ENCODE assay signal across 1 cellular context in the genomic region with DNA sequence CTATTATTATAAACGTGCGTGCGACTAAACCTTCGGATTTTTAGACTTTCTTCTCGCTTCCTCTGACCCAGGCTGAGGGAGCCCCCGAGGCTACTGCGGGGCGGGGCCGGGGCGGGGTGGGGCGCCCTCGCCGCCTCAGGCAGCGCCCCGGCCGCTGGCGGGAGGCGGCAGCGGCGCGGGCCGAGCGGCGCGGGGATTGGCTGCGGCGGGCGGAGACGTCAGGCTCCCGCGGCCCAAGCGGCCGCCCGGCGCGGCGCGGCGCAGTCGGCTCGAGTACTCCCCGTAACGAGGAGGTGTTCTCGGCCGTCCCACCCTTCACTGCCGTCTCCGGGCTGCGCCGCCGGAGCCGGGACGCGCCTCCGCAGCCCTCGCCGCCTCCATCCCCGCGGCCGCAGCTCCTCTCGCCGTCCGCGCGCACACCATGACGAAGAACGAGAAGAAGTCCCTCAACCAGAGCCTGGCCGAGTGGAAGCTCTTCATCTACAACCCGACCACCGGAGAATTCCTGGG.
A peak's percentile ranks its signal among the peaks of the same experiment; 100 is the strongest.
TF ChIP-seq lines count a peak whose summit lies in the region.

A gene (plus strand): TSS at position 263 of the 510 bp plus-strand sequence. CDS start 159 bp downstream, at position 422.

TF ChIP-seq in SK-N-SH, 30 proteins besides CTCF, POLR2A, EP300 and RAD21 (continued from another document):
- TF ChIP-seq, protein P1, sequence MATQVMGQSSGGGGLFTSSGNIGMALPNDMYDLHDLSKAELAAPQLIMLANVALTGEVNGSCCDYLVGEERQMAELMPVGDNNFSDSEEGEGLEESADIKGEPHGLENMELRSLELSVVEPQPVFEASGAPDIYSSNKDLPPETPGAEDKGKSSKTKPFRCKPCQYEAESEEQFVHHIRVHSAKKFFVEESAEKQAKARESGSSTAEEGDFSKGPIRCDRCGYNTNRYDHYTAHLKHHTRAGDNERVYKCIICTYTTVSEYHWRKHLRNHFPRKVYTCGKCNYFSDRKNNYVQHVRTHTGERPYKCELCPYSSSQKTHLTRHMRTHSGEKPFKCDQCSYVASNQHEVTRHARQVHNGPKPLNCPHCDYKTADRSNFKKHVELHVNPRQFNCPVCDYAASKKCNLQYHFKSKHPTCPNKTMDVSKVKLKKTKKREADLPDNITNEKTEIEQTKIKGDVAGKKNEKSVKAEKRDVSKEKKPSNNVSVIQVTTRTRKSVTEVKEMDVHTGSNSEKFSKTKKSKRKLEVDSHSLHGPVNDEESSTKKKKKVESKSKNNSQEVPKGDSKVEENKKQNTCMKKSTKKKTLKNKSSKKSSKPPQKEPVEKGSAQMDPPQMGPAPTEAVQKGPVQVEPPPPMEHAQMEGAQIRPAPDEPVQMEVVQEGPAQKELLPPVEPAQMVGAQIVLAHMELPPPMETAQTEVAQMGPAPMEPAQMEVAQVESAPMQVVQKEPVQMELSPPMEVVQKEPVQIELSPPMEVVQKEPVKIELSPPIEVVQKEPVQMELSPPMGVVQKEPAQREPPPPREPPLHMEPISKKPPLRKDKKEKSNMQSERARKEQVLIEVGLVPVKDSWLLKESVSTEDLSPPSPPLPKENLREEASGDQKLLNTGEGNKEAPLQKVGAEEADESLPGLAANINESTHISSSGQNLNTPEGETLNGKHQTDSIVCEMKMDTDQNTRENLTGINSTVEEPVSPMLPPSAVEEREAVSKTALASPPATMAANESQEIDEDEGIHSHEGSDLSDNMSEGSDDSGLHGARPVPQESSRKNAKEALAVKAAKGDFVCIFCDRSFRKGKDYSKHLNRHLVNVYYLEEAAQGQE (IDR thresholded peaks at IDR 0.05; ENCODE audit: low read depth, low read length), result 0 out of 2 replicates have a peak, but pooled peaks have one; percentile 39
- peak; percentile 96 for TF ChIP-seq TAF1 (IDR thresholded peaks at IDR 0.05; ENCODE audit: borderline replicate concordance, low read depth, low read length)
- TF ChIP-seq SIN3A (IDR thresholded peaks at IDR 0.05; ENCODE audit: borderline replicate concordance, low read depth, low read length), result peak; percentile 47; the same call in 1 of the 2 replicates
- no peak for TF ChIP-seq YY1 (IDR thresholded peaks at IDR 0.05; ENCODE audit: low read depth)
- TF ChIP-seq POLR2AphosphoS5 (IDR thresholded peaks at IDR 0.05; ENCODE audit: low read depth, low read length), result peak; percentile 93
- TF ChIP-seq CHD2 (IDR thresholded peaks at IDR 0.05; ENCODE audit: low read length, partially characterized antibody), result no peak
- TF ChIP-seq SMC3 (IDR thresholded peaks at IDR 0.05; ENCODE audit: low read depth, low read length), result no peak
- no peak for TF ChIP-seq JUND (IDR thresholded peaks at IDR 0.05)
- TF ChIP-seq FOXJ3 (CRISPR knock-in tag; IDR thresholded peaks at IDR 0.05), result no peak
- no peak for TF ChIP-seq RFX5 (IDR thresholded peaks at IDR 0.05; ENCODE audit: low read length)
- TF ChIP-seq, protein P2, sequence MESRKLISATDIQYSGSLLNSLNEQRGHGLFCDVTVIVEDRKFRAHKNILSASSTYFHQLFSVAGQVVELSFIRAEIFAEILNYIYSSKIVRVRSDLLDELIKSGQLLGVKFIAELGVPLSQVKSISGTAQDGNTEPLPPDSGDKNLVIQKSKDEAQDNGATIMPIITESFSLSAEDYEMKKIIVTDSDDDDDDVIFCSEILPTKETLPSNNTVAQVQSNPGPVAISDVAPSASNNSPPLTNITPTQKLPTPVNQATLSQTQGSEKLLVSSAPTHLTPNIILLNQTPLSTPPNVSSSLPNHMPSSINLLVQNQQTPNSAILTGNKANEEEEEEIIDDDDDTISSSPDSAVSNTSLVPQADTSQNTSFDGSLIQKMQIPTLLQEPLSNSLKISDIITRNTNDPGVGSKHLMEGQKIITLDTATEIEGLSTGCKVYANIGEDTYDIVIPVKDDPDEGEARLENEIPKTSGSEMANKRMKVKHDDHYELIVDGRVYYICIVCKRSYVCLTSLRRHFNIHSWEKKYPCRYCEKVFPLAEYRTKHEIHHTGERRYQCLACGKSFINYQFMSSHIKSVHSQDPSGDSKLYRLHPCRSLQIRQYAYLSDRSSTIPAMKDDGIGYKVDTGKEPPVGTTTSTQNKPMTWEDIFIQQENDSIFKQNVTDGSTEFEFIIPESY (IDR thresholded peaks at IDR 0.05; ENCODE audit: borderline replicate concordance, low read depth), result no peak
